Comparison of ENCODE assay signal across 8 cellular contexts in genomic region chrX:43882294-43882681, GRCh38. TPM values are rescaled to one million over a fixed set of nuclear protein-coding genes. Genes with fewer than 3 reads are reported as not detected.
DNase-seq lines count a peak whose midpoint lies in the region; ATAC-seq and TF ChIP-seq lines count a peak whose summit lies in the region.

Gene MAOB (minus strand): TSS chrX:43882450. CDS start chrX:43882299, 151 bp downstream.

- intact Hi-C loops in upper lobe of right lung (cut with DNase I), result no loop called here

- TF ChIP-seq CTCF in upper lobe of right lung (IDR thresholded peaks at IDR 0.05), result no peak

- H3K4me1 ChIP-seq in endocrine pancreas (ENCODE audit: control insufficient read depth, insufficient read depth, low read length) (no peaks in the 10 kb centered on the region), muscle layer of colon (ENCODE audit: insufficient read depth, low read length) (no peaks in the 10 kb centered on the region), upper lobe of right lung (no peaks in the 10 kb centered on the region)

- ATAC-seq in upper lobe of right lung (peak; percentile 96), HG03520 (IDR thresholded peaks at IDR 0.05; ENCODE audit: unreplicated experiment) (no peak), HG02970 (IDR thresholded peaks at IDR 0.05; ENCODE audit: low FRiP score, unreplicated experiment) (no peak)

- H3K9ac ChIP-seq in endocrine pancreas (ENCODE audit: control insufficient read depth, insufficient read depth, low read length) (no peak within 1 kb of the TSS), muscle layer of colon (ENCODE audit: low read length) (no peak within 1 kb of the TSS)

- H3K27me3 ChIP-seq in endocrine pancreas (ENCODE audit: control insufficient read depth, insufficient read depth, low read length) (no peaks in the 10 kb centered on the region), muscle layer of colon (ENCODE audit: control insufficient read depth in 1 of 2, insufficient read depth in 2 of 2, low read length in 2 of 2) (peaks cover 0 to 8% of the 10 kb centered on the region in 2 donors), upper lobe of right lung (no peaks in the 10 kb centered on the region)

- H3K4me3 ChIP-seq in endocrine pancreas (ENCODE audit: control insufficient read depth, insufficient read depth, low read length) (peak within 1 kb of the TSS; percentile 5), muscle layer of colon (ENCODE audit: low read depth in 1 of 2, low read length in 2 of 2) (peak within 1 kb of the TSS; percentile 38 to 40), upper lobe of right lung (peak within 1 kb of the TSS; percentile 36)

- H3K9me3 ChIP-seq in endocrine pancreas (ENCODE audit: control insufficient read depth, low read length) (no peaks in the 10 kb centered on the region), muscle layer of colon (ENCODE audit: low read length) (no peaks in the 10 kb centered on the region), upper lobe of right lung (no peaks in the 10 kb centered on the region)

- H3K27ac ChIP-seq in muscle layer of colon (ENCODE audit: low read depth, low read length), result peak within 1 kb of the TSS; percentile 29
- H3K27ac ChIP-seq in upper lobe of right lung, result peak within 1 kb of the TSS; percentile 66

- peak; percentile 12 for DNase-seq in stimulated activated naive CD4-positive, alpha-beta T cell treated with Interleukin-2 at 50 U/mL for 16 hours (lab: John Stamatoyannopoulos, UW)
- no peak for DNase-seq in stimulated activated naive CD4-positive, alpha-beta T cell (lab: John Stamatoyannopoulos, UW)
- DNase-seq in upper lobe of right lung (peak; percentile 72), SK-N-DZ (ENCODE audit: low spot score) (no peak)

- H3K36me3 ChIP-seq in endocrine pancreas (ENCODE audit: control insufficient read depth, insufficient read depth, low read length) (no peaks in the 10 kb centered on the region), muscle layer of colon (ENCODE audit: insufficient read depth, low read length) (no peaks in the 10 kb centered on the region), upper lobe of right lung (no peaks in the 10 kb centered on the region)

RNA-seq across cellular contexts. Expression of gene MAOB, which starts in this region (rescaled TPM):
- 38.9 TPM for total RNA-seq in upper lobe of right lung
- not detected in 2 replicates for polyA plus RNA-seq in SK-N-DZ (2014; cell fraction: cytosol; rRNA removed)
- polyA plus RNA-seq in SK-N-DZ (2014; cell fraction: nucleus; rRNA removed), result not detected in 2 replicates

Comparison
In these comparisons a context has a peak if more than half of its experiments do, and no peak if none do; other contexts are left out.
1. DNase-seq: peak in stimulated activated naive CD4-positive, alpha-beta T cell treated with Interleukin-2 at 50 U/mL for 16 hours (single experiment) and upper lobe of right lung (single experiment); none in stimulated activated naive CD4-positive, alpha-beta T cell (0 of 6) and SK-N-DZ (single experiment).
2. Peak in every context shown above with its lines, with median percentiles within 50 percentile points of each other: H3K4me3 ChIP-seq.